ENCODE assay signal across 20 cellular contexts in the genomic region with DNA sequence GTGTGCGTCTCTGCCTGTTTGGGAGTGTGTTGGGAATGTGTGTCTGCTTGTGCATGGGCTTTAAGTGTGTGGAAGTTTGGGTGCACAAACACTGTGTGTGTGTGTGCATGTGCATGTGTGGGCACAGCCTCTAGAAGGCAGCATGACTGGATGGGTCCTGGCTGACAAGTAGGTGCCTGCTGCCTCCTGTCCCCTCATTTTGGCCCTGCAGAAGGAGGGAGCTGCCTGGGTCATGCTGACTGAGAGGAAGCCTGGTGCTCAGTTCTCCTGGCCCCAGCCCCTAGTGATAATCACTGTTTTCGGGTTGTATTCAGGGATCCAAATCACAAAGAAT. TPM values are rescaled to one million over a fixed set of nuclear protein-coding genes. Genes with fewer than 3 reads are reported as not detected.
DNase-seq lines count a peak whose midpoint lies in the region; ATAC-seq, FAIRE-seq and TF ChIP-seq lines count a peak whose summit lies in the region.
"Had no signal": no experiment of that assay in that cellular context is flagged by ENCODE, and none has a peak within 500 bp of the region (broad histone marks: within the 10 kb centered on the region; RNA-seq: fewer than 3 reads in every experiment).

No MANE protein-coding gene starts in this region.

- H3K27me3 ChIP-seq in RWPE2 (ENCODE audit: insufficient read depth, poor library complexity, severe bottlenecking) (no peaks in the 10 kb centered on the region), spleen (replicated peaks in 1 of 7) (peaks cover 0 to 9% (median 0%) of the 10 kb centered on the region in 7 donors), brain microvascular endothelial cell (replicated peaks) (no peaks in the 10 kb centered on the region)
- H3K27me3 ChIP-seq: BE2C had no signal

- in situ Hi-C loops in brain microvascular endothelial cell (cut with HindIII; ENCODE audit: low pct_ligation_motif_present, low sequenced_read_pairs): no loop called here

- FAIRE-seq in kidney (lab: Jason Lieb, UNC): no peak
- no peak for FAIRE-seq in D721Med (lab: Jason Lieb, UNC)
- FAIRE-seq: G401.6, HepG2 had no signal

- H3K4me1 ChIP-seq in RWPE2 (ENCODE audit: insufficient read depth, poor library complexity, severe bottlenecking) (no peaks in the 10 kb centered on the region), kidney (ENCODE audit: control insufficient read depth in 1 of 2, insufficient read depth in 1 of 2, low read depth in 1 of 2, low read length in 2 of 2) (peaks cover 0 to 17% of the 10 kb centered on the region in 2 donors), spleen (peaks cover 0 to 14% (median 4%) of the 10 kb centered on the region in 6 donors)

- no peak overlapping the region for H3K4me3 ChIP-seq in RWPE2 (ENCODE audit: severe bottlenecking)
- no peak overlapping the region for H3K4me3 ChIP-seq in kidney (ENCODE audit: low read length in 2 of 2)
- H3K4me3 ChIP-seq in spleen: no peak overlapping the region
- no peak overlapping the region for H3K4me3 ChIP-seq in brain microvascular endothelial cell (ENCODE audit: low read depth, low read length)
- H3K4me3 ChIP-seq: PC-9 had no signal

- no peaks in the 10 kb centered on the region for H3K36me3 Mint-ChIP-seq in activated naive CD4-positive, alpha-beta T cell treated with anti-CD3 and anti-CD28 coated beads, Interleukin-2, amount 50 U/mL, for 72 hours
- H3K36me3 Mint-ChIP-seq: CD8-positive, alpha-beta T cell had no signal

- H3K27ac ChIP-seq in RWPE2 (ENCODE audit: poor library complexity, severe bottlenecking): no peak overlapping the region
- no peak overlapping the region for H3K27ac ChIP-seq in kidney (ENCODE audit: low read depth in 2 of 2, low read length in 2 of 2)
- no peak overlapping the region for H3K27ac ChIP-seq in spleen
- no peak overlapping the region for H3K27ac ChIP-seq in brain microvascular endothelial cell
- H3K27ac ChIP-seq: KMS-11, PC-9 had no signal

- intact Hi-C loops in kidney (cut with DNase I): no loop called here
- intact Hi-C loops in spleen (cut with DNase I; ENCODE audit: low total_unique reads): no loop called here

- no peaks in the 10 kb centered on the region for H3K36me3 ChIP-seq in RWPE2 (ENCODE audit: low read depth)
- H3K36me3 ChIP-seq in kidney (ENCODE audit: control insufficient read depth in 1 of 2, insufficient read depth in 2 of 2, low read length in 2 of 2): no peaks in the 10 kb centered on the region
- no peaks in the 10 kb centered on the region for H3K36me3 ChIP-seq in spleen
- no peaks in the 10 kb centered on the region for H3K36me3 ChIP-seq in brain microvascular endothelial cell (replicated peaks)
- H3K36me3 ChIP-seq: BE2C had no signal

- no peak overlapping the region for H3K9ac ChIP-seq in kidney (ENCODE audit: low read length in 2 of 2)
- H3K9ac ChIP-seq: KMS-11 had no signal

- H3K9me3 Mint-ChIP-seq in activated naive CD4-positive, alpha-beta T cell treated with anti-CD3 and anti-CD28 coated beads, Interleukin-2, amount 50 U/mL, for 72 hours: no peaks in the 10 kb centered on the region
- H3K9me3 Mint-ChIP-seq: CD8-positive, alpha-beta T cell had no signal

- no peak for ATAC-seq in activated naive CD4-positive, alpha-beta T cell treated with anti-CD3 and anti-CD28 coated beads, Interleukin-2, amount 50 U/mL, for 72 hours
- ATAC-seq in RWPE2 (ENCODE audit: low read depth): no peak
- ATAC-seq in HG02884 (IDR thresholded peaks at IDR 0.05; ENCODE audit: unreplicated experiment): no peak
- ATAC-seq: CD8-positive, alpha-beta T cell; HepG2 had no signal

- H3K27ac Mint-ChIP-seq in activated naive CD4-positive, alpha-beta T cell treated with anti-CD3 and anti-CD28 coated beads, Interleukin-2, amount 50 U/mL, for 72 hours: no peak overlapping the region
- H3K27ac Mint-ChIP-seq: CD8-positive, alpha-beta T cell had no signal

- no peak for TF ChIP-seq POLR2A in spleen (IDR thresholded peaks at IDR 0.05)

- H3K9me3 ChIP-seq in RWPE2 (ENCODE audit: severe bottlenecking) (no peaks in the 10 kb centered on the region), kidney (ENCODE audit: control insufficient read depth in 1 of 2, low read length in 2 of 2) (no peaks in the 10 kb centered on the region), spleen (no peaks in the 10 kb centered on the region)
- H3K9me3 ChIP-seq: BE2C had no signal

- no peak for TF ChIP-seq CTCF in RWPE2 (IDR thresholded peaks at IDR 0.05; ENCODE audit: poor library complexity, severe bottlenecking)
- TF ChIP-seq CTCF in kidney (IDR thresholded peaks at IDR 0.05; ENCODE audit: borderline replicate concordance, extremely low read depth, insufficient read depth): no peak
- no peak for TF ChIP-seq CTCF in spleen (IDR thresholded peaks at IDR 0.05 in 8 of 11, conservative IDR thresholded peaks at IDR 0.05 in 3 of 11)
- no peak for TF ChIP-seq CTCF in brain microvascular endothelial cell (IDR thresholded peaks at IDR 0.05; ENCODE audit: low read depth, low read length, missing control alignments)
- TF ChIP-seq CTCF in D721Med (IDR thresholded peaks at IDR 0.05; ENCODE audit: insufficient read depth, missing control alignments): no peak

- peak; percentile 1 for DNase-seq in activated naive CD4-positive, alpha-beta T cell treated with anti-CD3 and anti-CD28 coated beads, Interleukin-2, amount 50 U/mL, for 16 hours
- no peak for DNase-seq in activated naive CD4-positive, alpha-beta T cell treated with anti-CD3 and anti-CD28 coated beads, Interleukin-2, amount 50 U/mL, for 72 hours (ENCODE audit: low spot score in 2 of 2)
- DNase-seq in RWPE2 (ENCODE audit: low spot score) (peak; percentile 6), kidney (peak; percentile 14), spleen (peak; percentile 37), brain microvascular endothelial cell (no peak), D721Med (ENCODE audit: insufficient read length, low spot score) (no peak)
- DNase-seq: 8988T; BE2C; CD8-positive, alpha-beta T cell; DND-41; NCI-H1092 treated with DMSO at 0.1 percent for 48 hours; NCI-H2081 treated with DMSO at 0.1 percent for 48 hours; NCI-H510A treated with DMSO at 0.1 percent for 48 hours; NCI-H82; PC-9 had no signal

- 83 to 100% (median 92%) methylated on average over 2 of the region's 2 CpGs for WGBS in spleen, 5 donors

RNA-seq across cellular contexts. Expression of a gene that starts 34.1 kb away (rescaled TPM):
- not detected for total RNA-seq in activated naive CD4-positive, alpha-beta T cell treated with anti-CD3 and anti-CD28 coated beads, Interleukin-2, amount 50 U/mL, for 72 hours
- total RNA-seq in kidney: 3.7 TPM
- polyA plus RNA-seq in kidney (ENCODE audit: insufficient read depth, low read depth, low replicate concordance): 0.32 TPM
- total RNA-seq in spleen: 10 to 100 TPM in 1 of 7 donors, 1 to 10 TPM in 5, under 1 TPM in 1; 0.51 to 10.6 (median 1.7) TPM
- under 1 TPM; 0.22 to 0.32 (median 0.23) TPM for polyA plus RNA-seq in spleen
- total RNA-seq: CD8-positive, alpha-beta T cell; HepG2 had no signal
- polyA plus RNA-seq: HepG2 had no signal

Comparison
In these comparisons a context has a peak if more than half of its experiments do, and no peak if none do; other contexts are left out.
1. DNase-seq: peak in activated naive CD4-positive, alpha-beta T cell treated with anti-CD3 and anti-CD28 coated beads, Interleukin-2, amount 50 U/mL, for 16 hours (single experiment), RWPE2 (single experiment), kidney (single experiment) and spleen (single experiment); none in activated naive CD4-positive, alpha-beta T cell treated with anti-CD3 and anti-CD28 coated beads, Interleukin-2, amount 50 U/mL, for 72 hours (0 of 2), brain microvascular endothelial cell (single experiment) and D721Med (single experiment).